In the genomic region with DNA sequence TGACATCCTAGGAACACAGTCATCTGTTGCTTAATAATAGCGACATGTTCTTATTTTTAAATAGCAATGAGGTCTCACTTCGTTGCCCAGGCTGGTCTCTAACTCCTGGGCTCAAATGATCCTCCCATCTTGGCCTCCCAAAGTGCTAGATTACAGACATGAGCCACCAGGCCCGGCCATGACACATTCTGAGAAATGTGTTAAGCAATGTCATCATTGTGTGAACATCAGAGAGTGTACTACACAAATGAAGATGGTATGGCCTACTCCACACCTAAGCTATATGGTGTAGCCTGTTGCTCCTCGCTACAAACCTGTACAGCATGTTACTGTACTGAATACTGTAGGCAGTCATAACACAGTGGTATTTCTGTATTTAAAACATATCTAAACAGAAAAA, we compare ENCODE assay signal across 16 cellular contexts.
"Had no signal": no experiment of that assay in that cellular context is flagged by ENCODE, and none has a peak within 500 bp of the region (broad histone marks: within the 10 kb centered on the region; RNA-seq: fewer than 3 reads in every experiment).

No MANE protein-coding gene starts in this region.

- H3K4me3 ChIP-seq: coronary artery, gastrocnemius medialis, heart left ventricle, ovary, suprapubic skin had no signal

- H3K27me3 Mint-ChIP-seq: brain, type B pancreatic cell had no signal

- H3K36me3 ChIP-seq: ovary had no signal

- H3K27me3 ChIP-seq: gastrocnemius medialis, heart left ventricle, ovary, suprapubic skin had no signal

- DNase-seq: amniotic stem cell; central memory CD4-positive, alpha-beta T cell; effector memory CD4-positive, alpha-beta T cell; gastrocnemius medialis; heart left ventricle; ovary; stimulated activated CD4-positive, alpha-beta T cell treated with anti-CD3 and anti-CD28 coated beads, Interleukin-2, amount 100 ng/mL, for 24 hours; stimulated activated naive CD4-positive, alpha-beta T cell; SW 1271 had no signal

- H3K27ac Mint-ChIP-seq: mesothelial cell of epicardium; T-helper 2 cell treated with Interferon-gamma antibody and Interleukin-4, amounts not matched to agents 5 μg/mL and 100 μg/mL, for 36 hours; type B pancreatic cell had no signal

- H3K4me3 Mint-ChIP-seq: brain; mesothelial cell of epicardium; T-helper 2 cell treated with Interferon-gamma antibody and Interleukin-4, amounts not matched to agents 5 μg/mL and 100 μg/mL, for 36 hours; type B pancreatic cell had no signal

- H3K9me3 ChIP-seq: gastrocnemius medialis, heart left ventricle, ovary, suprapubic skin had no signal

- H3K9me3 Mint-ChIP-seq: brain; mesothelial cell of epicardium; T-helper 2 cell treated with Interferon-gamma antibody and Interleukin-4, amounts not matched to agents 5 μg/mL and 100 μg/mL, for 36 hours; type B pancreatic cell had no signal

- H3K27ac ChIP-seq: coronary artery, epithelial cell of prostate, gastrocnemius medialis, heart left ventricle, ovary, suprapubic skin had no signal
